Comparison of ENCODE assay signal across 9 cellular contexts in genomic region chr9:121206516-121207370, GRCh38. TPM values are rescaled to one million over a fixed set of nuclear protein-coding genes. Genes with fewer than 3 reads are reported as not detected.
DNase-seq lines count a peak whose midpoint lies in the region; ATAC-seq, FAIRE-seq and TF ChIP-seq lines count a peak whose summit lies in the region.
"Had no signal": no experiment of that assay in that cellular context is flagged by ENCODE, and none has a peak within 500 bp of the region (broad histone marks: within the 10 kb centered on the region; RNA-seq: fewer than 3 reads in every experiment).

No MANE protein-coding gene starts in this region.

- H3K9me3 Mint-ChIP-seq in Caco-2 (ENCODE audit: unreplicated experiment), result no peaks in the 10 kb centered on the region

- H4K20me1 ChIP-seq in osteoblast (ENCODE audit: insufficient read depth, low read length), result no peaks in the 10 kb centered on the region

- BruUV-seq in Caco-2 (replicated peaks; lab: Mats Ljungman, UMichigan), result no TSS peak

- no peak overlapping the region for H3K27ac ChIP-seq in osteoblast (ENCODE audit: low read depth, low read length)

- H3K36me3 Mint-ChIP-seq in Caco-2 (ENCODE audit: insufficient read depth, unreplicated experiment), result peaks cover 4% of the 10 kb centered on the region

- H3K79me2 ChIP-seq in osteoblast (ENCODE audit: insufficient read depth, low read length), result peaks cover 5% of the 10 kb centered on the region

- H2AFZ ChIP-seq in osteoblast (ENCODE audit: low read length), result no peak overlapping the region

- H3K27me3 ChIP-seq in osteoblast (ENCODE audit: insufficient read depth, low read length), result no peaks in the 10 kb centered on the region
- H3K27me3 ChIP-seq in Caco-2 (replicated peaks; ENCODE audit: control insufficient read depth, insufficient read depth, low read length), result no peaks in the 10 kb centered on the region

- H3K9me3 ChIP-seq in osteoblast (ENCODE audit: low read depth, low read length), result no peaks in the 10 kb centered on the region
- no peaks in the 10 kb centered on the region for H3K9me3 ChIP-seq in Caco-2

- CTCF ChIA-PET in Caco-2 (lab: Charles Lee), result no interaction called here

- no peaks in the 10 kb centered on the region for H3K36me3 ChIP-seq in osteoblast (ENCODE audit: insufficient read depth, low read length)
- H3K36me3 ChIP-seq in Caco-2 (ENCODE audit: control insufficient read depth, insufficient read depth, low read length), result no peaks in the 10 kb centered on the region

- H3K4me3 Mint-ChIP-seq in Caco-2 (ENCODE audit: unreplicated experiment), result no peak overlapping the region

- no peak for DNase-seq in GM18507 (ENCODE audit: extremely low spot score, insufficient read length, low read depth)
- peak; percentile 27 for DNase-seq in fibroblast of mammary gland (ENCODE audit: low read depth)
- no peak for DNase-seq in osteoblast (ENCODE audit: insufficient read length, low spot score, missing footprints)
- DNase-seq in HuH-7.5 (ENCODE audit: low spot score), result no peak
- no peak for DNase-seq in Caco-2
- no peak for DNase-seq in NCI-H526 (lab: John Stamatoyannopoulos, UW)

- no peak for TF ChIP-seq CTCF in fibroblast of mammary gland (conservative IDR thresholded peaks at IDR 0.05; ENCODE audit: control insufficient read depth, insufficient read depth, low read depth, low read length)
- TF ChIP-seq CTCF in osteoblast (IDR thresholded peaks at IDR 0.05; ENCODE audit: extremely low read depth, low read depth, low read length), result no peak
- TF ChIP-seq CTCF in Caco-2 (IDR thresholded peaks at IDR 0.05; ENCODE audit: insufficient read depth in 1 of 2, low read depth in 1 of 2, low read length in 1 of 2, severe bottlenecking in 1 of 2, unreplicated experiment in 1 of 2), result no peak

- POLR2A ChIA-PET in Caco-2 (lab: Charles Lee), result no interaction called here

- intact Hi-C loops in Caco-2 (cut with micrococcal nuclease; ENCODE audit: unreplicated experiment), result no loop called here

- peaks cover 6% of the 10 kb centered on the region for H3K4me1 Mint-ChIP-seq in Caco-2 (ENCODE audit: low read depth, unreplicated experiment)

- peak; percentile 55 for FAIRE-seq in GM18507 (lab: Jason Lieb, UNC)
- FAIRE-seq: bronchial epithelial cell had no signal

- no peaks in the 10 kb centered on the region for H3K27me3 Mint-ChIP-seq in Caco-2 (ENCODE audit: insufficient read depth, unreplicated experiment)

- H3K4me3 ChIP-seq in fibroblast of mammary gland (ENCODE audit: control insufficient read depth, low read depth, low read length) (no peak overlapping the region), osteoblast (ENCODE audit: insufficient read depth, low read length) (no peak overlapping the region), Caco-2 (ENCODE audit: low read depth, low read length) (no peak overlapping the region)

- H3K27ac Mint-ChIP-seq in Caco-2 (ENCODE audit: unreplicated experiment), result no peak overlapping the region

- H3K4me1 ChIP-seq in osteoblast (ENCODE audit: insufficient read depth, low read length), result peaks cover 5% of the 10 kb centered on the region
- no peaks in the 10 kb centered on the region for H3K4me1 ChIP-seq in Caco-2

- no peak overlapping the region for H3K4me2 ChIP-seq in osteoblast (ENCODE audit: insufficient read depth, low read length)

- ATAC-seq in GM21367 (IDR thresholded peaks at IDR 0.05; ENCODE audit: unreplicated experiment) (peak; percentile 19), HG03354 (IDR thresholded peaks at IDR 0.05; ENCODE audit: poor library complexity, severe bottlenecking, unreplicated experiment) (peak; percentile 40)

RNA-seq across cellular contexts. Expression of gene RAB14, which starts 5.1 kb away (rescaled TPM):
- total RNA-seq in osteoblast (30.0 and 30.1 TPM in 2 replicates), Caco-2 (2022) (70.3 and 73.2 TPM in 2 replicates)
